ENCODE assay signal across 1 cellular context in the genomic region with DNA sequence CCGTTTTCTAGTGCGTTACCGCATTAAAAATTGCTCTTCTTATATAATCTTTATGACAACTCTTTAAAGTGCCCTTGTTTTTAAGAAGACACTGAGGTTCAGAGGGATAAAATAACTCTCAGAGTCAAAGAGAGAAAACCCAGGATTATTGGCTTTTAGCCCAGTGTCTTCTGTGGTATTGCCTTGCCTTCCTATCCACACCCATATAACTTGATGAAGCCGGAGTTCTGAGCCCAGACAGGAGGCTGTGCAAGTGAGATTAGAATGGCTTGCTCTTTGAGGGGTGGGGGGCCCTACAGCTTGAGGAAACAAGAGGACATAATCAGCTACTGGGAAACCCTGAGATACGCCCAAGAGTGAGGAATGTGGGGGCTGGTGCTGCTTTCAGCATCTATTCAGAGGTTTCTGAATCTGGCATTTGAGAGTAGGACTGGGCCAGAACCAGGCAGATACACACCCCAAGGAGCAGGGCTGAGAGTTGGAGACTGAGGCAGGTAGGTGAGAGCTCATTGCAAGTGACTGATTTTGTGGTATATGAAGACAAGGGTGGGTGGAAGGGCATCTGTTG.
TF ChIP-seq lines count a peak whose summit lies in the region.

No MANE protein-coding gene starts in this region.

TF ChIP-seq in SK-N-SH, 30 proteins besides CTCF, POLR2A, EP300 and RAD21:
- TF ChIP-seq RXRA (IDR thresholded peaks at IDR 0.05; ENCODE audit: borderline replicate concordance, low read depth) = no peak
- no peak for TF ChIP-seq TCF12 (IDR thresholded peaks at IDR 0.05)
- TF ChIP-seq, protein P1, sequence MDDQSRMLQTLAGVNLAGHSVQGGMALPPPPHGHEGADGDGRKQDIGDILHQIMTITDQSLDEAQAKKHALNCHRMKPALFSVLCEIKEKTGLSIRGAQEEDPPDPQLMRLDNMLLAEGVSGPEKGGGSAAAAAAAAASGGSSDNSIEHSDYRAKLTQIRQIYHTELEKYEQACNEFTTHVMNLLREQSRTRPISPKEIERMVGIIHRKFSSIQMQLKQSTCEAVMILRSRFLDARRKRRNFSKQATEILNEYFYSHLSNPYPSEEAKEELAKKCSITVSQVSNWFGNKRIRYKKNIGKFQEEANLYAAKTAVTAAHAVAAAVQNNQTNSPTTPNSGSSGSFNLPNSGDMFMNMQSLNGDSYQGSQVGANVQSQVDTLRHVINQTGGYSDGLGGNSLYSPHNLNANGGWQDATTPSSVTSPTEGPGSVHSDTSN (IDR thresholded peaks at IDR 0.05) = no peak
- no peak for TF ChIP-seq SIN3A (IDR thresholded peaks at IDR 0.05; ENCODE audit: borderline replicate concordance, low read depth, low read length)
- no peak for TF ChIP-seq RFX5 (IDR thresholded peaks at IDR 0.05; ENCODE audit: low read length)
- no peak for TF ChIP-seq YY1 (IDR thresholded peaks at IDR 0.05; ENCODE audit: low read depth)
- TF ChIP-seq EZH2phosphoT487 (IDR thresholded peaks at IDR 0.05; ENCODE audit: borderline replicate concordance, low read depth) = no peak
- TF ChIP-seq SMC3 (IDR thresholded peaks at IDR 0.05; ENCODE audit: low read depth, low read length) = no peak
- TF ChIP-seq, protein P2, sequence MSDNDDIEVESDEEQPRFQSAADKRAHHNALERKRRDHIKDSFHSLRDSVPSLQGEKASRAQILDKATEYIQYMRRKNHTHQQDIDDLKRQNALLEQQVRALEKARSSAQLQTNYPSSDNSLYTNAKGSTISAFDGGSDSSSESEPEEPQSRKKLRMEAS (IDR thresholded peaks at IDR 0.05; ENCODE audit: low read depth) = no peak
- TF ChIP-seq FOXM1 (IDR thresholded peaks at IDR 0.05; ENCODE audit: low read depth) = no peak
- TF ChIP-seq FOSL2 (IDR thresholded peaks at IDR 0.05; ENCODE audit: borderline replicate concordance, low read depth) = no peak
